In genomic region chr1:56820755-56821461, GRCh38 we compare ENCODE assay signal across 9 cellular contexts. TPM values are rescaled to one million over a fixed set of nuclear protein-coding genes. Genes with fewer than 3 reads are reported as not detected.
DNase-seq lines count a peak whose midpoint lies in the region; ATAC-seq and TF ChIP-seq lines count a peak whose summit lies in the region.
"Had no signal": no experiment of that assay in that cellular context is flagged by ENCODE, and none has a peak within 500 bp of the region (broad histone marks: within the 10 kb centered on the region; RNA-seq: fewer than 3 reads in every experiment).

No MANE protein-coding gene starts in this region.

- H3K4me3 ChIP-seq in mucosa of descending colon, result no peak overlapping the region

- peak; percentile 95 for TF ChIP-seq CTCF in endothelial cell (IDR thresholded peaks at IDR 0.05; ENCODE audit: unreplicated experiment)
- peak; percentile 85 for TF ChIP-seq CTCF in mucosa of descending colon (IDR thresholded peaks at IDR 0.05)

- peaks cover 2% of the 10 kb centered on the region for H3K27me3 Mint-ChIP-seq in endothelial cell (ENCODE audit: unreplicated experiment)

- DNase-seq in COLO668 (lab: John Stamatoyannopoulos, UW; ENCODE audit: unreplicated experiment), result peak; percentile 94
- peak; percentile 90 for DNase-seq in NCI-H82 (lab: John Stamatoyannopoulos, UW)
- peak; percentile 4 to 17 for DNase-seq in activated CD8-positive, alpha-beta memory T cell treated with anti-CD3 and anti-CD28 coated beads for 4 hours (ENCODE audit: low read depth in 2 of 2)
- DNase-seq in endothelial cell (ENCODE audit: low spot score), result peak; percentile 94
- peak; percentile 71 to 93 (median 88) for DNase-seq in mucosa of descending colon
- DNase-seq in stimulated activated CD8-positive, alpha-beta memory T cell treated with anti-CD3 and anti-CD28 coated beads, Interleukin-7, amount 100 ng/mL, for 4 hours (ENCODE audit: low read depth in 2 of 2), result peak; percentile 27 to 31

- no peaks in the 10 kb centered on the region for H3K9me3 ChIP-seq in mucosa of descending colon

- H3K4me1 Mint-ChIP-seq in endothelial cell (ENCODE audit: unreplicated experiment), result peaks cover 17% of the 10 kb centered on the region
- H3K4me1 Mint-ChIP-seq: activated naive CD4-positive, alpha-beta T cell treated with anti-CD3 and anti-CD28 coated beads, Interleukin-2, amount 50 U/mL, for 24 hours had no signal

- no peaks in the 10 kb centered on the region for H3K9me3 Mint-ChIP-seq in endothelial cell (ENCODE audit: unreplicated experiment)
- H3K9me3 Mint-ChIP-seq: activated naive CD4-positive, alpha-beta T cell treated with anti-CD3 and anti-CD28 coated beads, Interleukin-2, amount 50 U/mL, for 24 hours had no signal

- H3K4me1 ChIP-seq in mucosa of descending colon (ENCODE audit: low read depth), result peaks cover 8% of the 10 kb centered on the region

- ATAC-seq in GM19452 (IDR thresholded peaks at IDR 0.05; ENCODE audit: unreplicated experiment) (peak; percentile 65), HG03520 (IDR thresholded peaks at IDR 0.05; ENCODE audit: unreplicated experiment) (peak; percentile 63), mucosa of descending colon (peak; percentile 83)

- H3K36me3 Mint-ChIP-seq in endothelial cell (ENCODE audit: low read depth, unreplicated experiment), result no peaks in the 10 kb centered on the region
- H3K36me3 Mint-ChIP-seq: activated naive CD4-positive, alpha-beta T cell treated with anti-CD3 and anti-CD28 coated beads, Interleukin-2, amount 50 U/mL, for 24 hours had no signal

- no peaks in the 10 kb centered on the region for H3K36me3 ChIP-seq in mucosa of descending colon (ENCODE audit: low read depth)

- intact Hi-C loops in mucosa of descending colon (cut with DNase I, micrococcal nuclease), result no loop called here

- no peak overlapping the region for H3K4me3 Mint-ChIP-seq in endothelial cell (ENCODE audit: unreplicated experiment)
- H3K4me3 Mint-ChIP-seq: activated naive CD4-positive, alpha-beta T cell treated with anti-CD3 and anti-CD28 coated beads, Interleukin-2, amount 50 U/mL, for 24 hours had no signal

- H3K27ac Mint-ChIP-seq in endothelial cell (ENCODE audit: unreplicated experiment), result peak overlapping the region; percentile 3
- H3K27ac Mint-ChIP-seq: activated naive CD4-positive, alpha-beta T cell treated with anti-CD3 and anti-CD28 coated beads, Interleukin-2, amount 50 U/mL, for 24 hours had no signal

RNA-seq across cellular contexts. Expression of gene FYB2, which starts 1.7 kb away (rescaled TPM):
- 0.18 TPM for total RNA-seq in endothelial cell (ENCODE audit: unreplicated experiment)
- total RNA-seq in mucosa of descending colon, result 1 to 10 TPM in 1 of 3 donors, under 1 TPM in 2; 0.90 to 3.0 (median 0.95) TPM

RNA-seq across cellular contexts. Expression of gene C8A, which starts 33.7 kb away (rescaled TPM):
- total RNA-seq in endothelial cell (ENCODE audit: unreplicated experiment) (not detected), mucosa of descending colon (not detected)

Comparison
In these comparisons a context has a peak if more than half of its experiments do, and no peak if none do; other contexts are left out.
1. DNase-seq: peak in every context shown above with its lines; median percentile 94 in COLO668; 94 in endothelial cell; 90 in NCI-H82; 88 in mucosa of descending colon; 29 in stimulated activated CD8-positive, alpha-beta memory T cell treated with anti-CD3 and anti-CD28 coated beads, Interleukin-7, amount 100 ng/mL, for 4 hours; 10 in activated CD8-positive, alpha-beta memory T cell treated with anti-CD3 and anti-CD28 coated beads for 4 hours.